In the genomic region with DNA sequence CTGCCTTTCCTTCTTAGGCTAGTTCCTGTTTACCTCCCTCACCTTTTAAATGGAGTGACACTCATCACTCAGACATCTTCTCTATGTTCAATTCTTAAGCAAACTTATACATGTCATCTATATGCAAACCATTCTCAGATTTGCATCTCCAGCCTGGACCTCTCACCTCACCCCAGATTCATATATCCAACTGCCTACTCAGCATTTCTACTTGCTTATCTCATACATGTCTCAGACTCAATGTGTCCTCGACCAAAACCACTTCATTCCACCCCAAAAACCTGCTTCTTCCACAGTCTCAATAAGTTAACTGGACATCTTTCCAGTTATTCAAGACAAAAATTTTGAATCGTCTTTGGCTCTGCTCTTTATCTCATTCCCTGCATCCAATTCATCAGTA, we compare ENCODE assay signal across 9 cellular contexts.
"Had no signal": no experiment of that assay in that cellular context is flagged by ENCODE, and none has a peak within 500 bp of the region (broad histone marks: within the 10 kb centered on the region; RNA-seq: fewer than 3 reads in every experiment).

No MANE protein-coding gene starts in this region.

- H3K4me1 ChIP-seq: HAP-1 had no signal

- ATAC-seq: HCT116 had no signal

- H3K4me3 Mint-ChIP-seq: HFFc6, IgD-negative memory B cell had no signal

- H3K36me3 Mint-ChIP-seq: IgD-negative memory B cell had no signal

- H3K36me3 ChIP-seq: HAP-1 had no signal

- H3K9me3 Mint-ChIP-seq: HFFc6 had no signal

- H3K9ac ChIP-seq: GM23248 had no signal

- H2AFZ ChIP-seq: GM23248 had no signal

- H3K4me3 ChIP-seq: GM23248, HAP-1 had no signal

- H3K27ac ChIP-seq: GM23248, HL-60 had no signal

- H3K27ac Mint-ChIP-seq: HFFc6, IgD-negative memory B cell had no signal

- H3K9me3 ChIP-seq: HAP-1 had no signal

- H3K27me3 Mint-ChIP-seq: IgD-negative memory B cell had no signal

- DNase-seq: GM23248, GOT3, H7, HFFc6, KG1 had no signal
